Comparison of ENCODE assay signal across 19 cellular contexts in genomic region chr3:196531418-196531817, GRCh38. TPM values are rescaled to one million over a fixed set of nuclear protein-coding genes. Genes with fewer than 3 reads are reported as not detected.
DNase-seq lines count a peak whose midpoint lies in the region; FAIRE-seq and TF ChIP-seq lines count a peak whose summit lies in the region.
"Had no signal": no experiment of that assay in that cellular context is flagged by ENCODE, and none has a peak within 500 bp of the region (broad histone marks: within the 10 kb centered on the region; RNA-seq: fewer than 3 reads in every experiment).

No MANE protein-coding gene starts in this region.

- H3K4me3 Mint-ChIP-seq in activated naive CD4-positive, alpha-beta T cell treated with anti-CD3 and anti-CD28 coated beads, Interleukin-2, amount 50 U/mL, for 24 hours: no peak overlapping the region
- H3K4me3 Mint-ChIP-seq in IgD-negative memory B cell (no peak overlapping the region), immature natural killer cell (peak overlapping the region in 1 of 5 donors; percentile 18)
- H3K4me3 Mint-ChIP-seq: CD4-positive, alpha-beta T cell; HFFc6 had no signal

- no peaks in the 10 kb centered on the region for H3K27me3 ChIP-seq in bronchial epithelial cell (ENCODE audit: control insufficient read depth, insufficient read depth, low read length)
- H3K27me3 ChIP-seq: BLaER1 had no signal

- FAIRE-seq in bronchial epithelial cell (lab: Jason Lieb, UNC): no peak
- FAIRE-seq: GM12892 had no signal

- H3K27me3 Mint-ChIP-seq in activated naive CD4-positive, alpha-beta T cell treated with anti-CD3 and anti-CD28 coated beads, Interleukin-2, amount 50 U/mL, for 24 hours: peaks cover 4% of the 10 kb centered on the region
- H3K27me3 Mint-ChIP-seq in IgD-negative memory B cell (peaks cover 5% of the 10 kb centered on the region), immature natural killer cell (ENCODE audit: low read depth in 3 of 3) (peaks cover 2 to 13% (median 2%) of the 10 kb centered on the region in 3 donors)
- H3K27me3 Mint-ChIP-seq: CD4-positive, alpha-beta T cell had no signal

- H3K27ac Mint-ChIP-seq in activated naive CD4-positive, alpha-beta T cell treated with anti-CD3 and anti-CD28 coated beads, Interleukin-2, amount 50 U/mL, for 24 hours: peak overlapping the region; percentile 75
- H3K27ac Mint-ChIP-seq in IgD-negative memory B cell: peak overlapping the region in 2 of 3 donors; percentile 18 to 74
- no peak overlapping the region for H3K27ac Mint-ChIP-seq in immature natural killer cell
- H3K27ac Mint-ChIP-seq: CD4-positive, alpha-beta T cell; HFFc6 had no signal

- no peak overlapping the region for H3K4me3 ChIP-seq in bronchial epithelial cell (ENCODE audit: low read depth, low read length)
- H3K4me3 ChIP-seq: BLaER1, HAP-1 had no signal

- H3K9me3 Mint-ChIP-seq in activated naive CD4-positive, alpha-beta T cell treated with anti-CD3 and anti-CD28 coated beads, Interleukin-2, amount 50 U/mL, for 24 hours: no peaks in the 10 kb centered on the region
- peaks cover 2 to 4% (median 2%) of the 10 kb centered on the region in 3 donors for H3K9me3 Mint-ChIP-seq in IgD-negative memory B cell
- no peaks in the 10 kb centered on the region for H3K9me3 Mint-ChIP-seq in immature natural killer cell
- H3K9me3 Mint-ChIP-seq: CD4-positive, alpha-beta T cell had no signal

- TF ChIP-seq CTCF in bronchial epithelial cell (IDR thresholded peaks at IDR 0.05; ENCODE audit: insufficient read depth, low read length, severe bottlenecking): no peak

- peaks cover 4% of the 10 kb centered on the region for H3K36me3 Mint-ChIP-seq in activated naive CD4-positive, alpha-beta T cell treated with anti-CD3 and anti-CD28 coated beads, Interleukin-2, amount 50 U/mL, for 24 hours
- H3K36me3 Mint-ChIP-seq in IgD-negative memory B cell: peaks cover 5% of the 10 kb centered on the region
- no peaks in the 10 kb centered on the region for H3K36me3 Mint-ChIP-seq in immature natural killer cell

- H3K4me1 Mint-ChIP-seq in activated naive CD4-positive, alpha-beta T cell treated with anti-CD3 and anti-CD28 coated beads, Interleukin-2, amount 50 U/mL, for 24 hours: no peaks in the 10 kb centered on the region
- H3K4me1 Mint-ChIP-seq in IgD-negative memory B cell: peaks cover 3 to 13% (median 6%) of the 10 kb centered on the region in 3 donors
- H3K4me1 Mint-ChIP-seq in immature natural killer cell: peaks cover 0 to 2% of the 10 kb centered on the region in 2 donors

- no peaks in the 10 kb centered on the region for H3K36me3 ChIP-seq in bronchial epithelial cell (ENCODE audit: control insufficient read depth, insufficient read depth, low read length)
- H3K36me3 ChIP-seq: BLaER1, HAP-1 had no signal

- DNase-seq in activated naive CD4-positive, alpha-beta T cell treated with anti-CD3 and anti-CD28 coated beads, Interleukin-2, amount 50 U/mL, for 16 hours: no peak
- DNase-seq in bronchial epithelial cell (ENCODE audit: low read depth): peak; percentile 66
- no peak for DNase-seq in immature natural killer cell
- DNase-seq in NCI-H1694 treated with DMSO at 0.1 percent for 48 hours (lab: John Stamatoyannopoulos, UW): no peak
- no peak for DNase-seq in NCI-H187 (lab: John Stamatoyannopoulos, UW)
- DNase-seq: 8988T; AML-193; Calu3; CD4-positive, alpha-beta T cell; DMS 273 treated with DMSO at 0.1 percent for 48 hours; DMS79; GDM1; GOT3; HFFc6 had no signal

RNA-seq across cellular contexts. Expression of gene SMCO1, which starts 16.3 kb away (rescaled TPM):
- not detected for polyA plus RNA-seq in IgD-negative memory B cell
- not detected in 2 replicates for total RNA-seq in bronchial epithelial cell
- polyA plus RNA-seq in immature natural killer cell: not detected
- total RNA-seq: Calu3; CD4-positive, alpha-beta T cell; HFFc6 had no signal

RNA-seq across cellular contexts. Expression of gene RNF168, which starts 27.9 kb away (rescaled TPM):
- polyA plus RNA-seq in IgD-negative memory B cell (13.1 TPM), immature natural killer cell (10 to 100 TPM in 2 of 3 donors, 1 to 10 TPM in 1; 7.6 to 23.9 (median 12.0) TPM)
- 6.8 and 8.2 TPM in 2 replicates for total RNA-seq in bronchial epithelial cell

RNA-seq across cellular contexts. Expression of gene WDR53, which starts 36.9 kb away (rescaled TPM):
- polyA plus RNA-seq in IgD-negative memory B cell (16.2 TPM), immature natural killer cell (10 to 100 TPM; 11.2 to 28.6 (median 14.8) TPM)
- 9.5 and 14.6 TPM in 2 replicates for total RNA-seq in bronchial epithelial cell

RNA-seq across cellular contexts. Expression of gene FBXO45, which starts 37.0 kb away (rescaled TPM):
- polyA plus RNA-seq in IgD-negative memory B cell (1.8 TPM), immature natural killer cell (1 to 10 TPM; 2.6 to 6.6 (median 3.3) TPM)
- 26.6 and 27.5 TPM in 2 replicates for total RNA-seq in bronchial epithelial cell

Comparison
In these comparisons a context has a peak if more than half of its experiments do, and no peak if none do; other contexts are left out.
1. H3K27ac Mint-ChIP-seq: peak in activated naive CD4-positive, alpha-beta T cell treated with anti-CD3 and anti-CD28 coated beads, Interleukin-2, amount 50 U/mL, for 24 hours (single experiment) and IgD-negative memory B cell (2 of 3); none in immature natural killer cell (0 of 6).